8 cellular contexts compared by ENCODE assay signal in genomic region chr9:130041648-130042405, GRCh38. TPM values are rescaled to one million over a fixed set of nuclear protein-coding genes. Genes with fewer than 3 reads are reported as not detected.
DNase-seq lines count a peak whose midpoint lies in the region; ATAC-seq and TF ChIP-seq lines count a peak whose summit lies in the region.

No MANE protein-coding gene starts in this region.

- peak in 3 of 4 donors; percentile 2 to 4 (median 3) for ATAC-seq in right lobe of liver
- ATAC-seq in HG02870 (IDR thresholded peaks at IDR 0.05; ENCODE audit: unreplicated experiment) = no peak

- H3K9me3 Mint-ChIP-seq in Calu3 (ENCODE audit: low read depth, unreplicated experiment) = no peaks in the 10 kb centered on the region

- peaks cover 76% of the 10 kb centered on the region for H3K79me2 ChIP-seq in Karpas-422 (ENCODE audit: low read length)

- H3K27ac ChIP-seq in Karpas-422 (ENCODE audit: low read length) = peak overlapping the region; percentile 94
- H3K27ac ChIP-seq in caudate nucleus (ENCODE audit: low read depth, low read length) = peak overlapping the region; percentile 38
- peak overlapping the region; percentile 89 to 95 (median 93) for H3K27ac ChIP-seq in right lobe of liver
- peak overlapping the region; percentile 78 for H3K27ac ChIP-seq in temporal lobe (ENCODE audit: low read depth, low read length)

- H4K20me1 ChIP-seq in Karpas-422 (ENCODE audit: insufficient read depth, low read depth, low read length) = no peaks in the 10 kb centered on the region

- H3K4me3 ChIP-seq in Karpas-422 (ENCODE audit: low read length) (peak overlapping the region; percentile 81), right lobe of liver (peak overlapping the region; percentile 70 to 91 (median 83))

- H3K27me3 ChIP-seq in Karpas-422 (ENCODE audit: low read length) (no peaks in the 10 kb centered on the region), right lobe of liver (no peaks in the 10 kb centered on the region)

- no peaks in the 10 kb centered on the region for H3K27me3 Mint-ChIP-seq in Calu3 (ENCODE audit: unreplicated experiment)

- WGBS in right lobe of liver (ENCODE audit: insufficient coverage, low coverage, low lambda C conversion rate, missing lambda C conversion rate) = 1% methylated on average over 17 of the region's 31 CpGs

- peak overlapping the region; percentile 78 for H3K27ac Mint-ChIP-seq in Calu3 (ENCODE audit: unreplicated experiment)

- DNase-seq in Calu3 = no peak
- peak; percentile 54 for DNase-seq in Karpas-422
- peak in 18 of 61 donors; percentile 8 to 56 (median 38) for DNase-seq in caudate nucleus (lab: John Stamatoyannopoulos, UW)
- peak; percentile 46 to 63 (median 53) for DNase-seq in right lobe of liver
- no peak for DNase-seq in NCI-H146 treated with DMSO at 0.1 percent for 48 hours (lab: John Stamatoyannopoulos, UW; ENCODE audit: unreplicated experiment)
- no peak for DNase-seq in NCI-H2107 treated with DMSO at 0.1 percent for 48 hours (lab: John Stamatoyannopoulos, UW; ENCODE audit: unreplicated experiment)

- peak overlapping the region; percentile 90 for H3K4me3 Mint-ChIP-seq in Calu3 (ENCODE audit: low read depth, unreplicated experiment)

- H3K9ac ChIP-seq in Karpas-422 (ENCODE audit: low read length) = peak overlapping the region; percentile 99

- no peaks in the 10 kb centered on the region for H3K36me3 ChIP-seq in Karpas-422 (ENCODE audit: insufficient read depth, low read length)
- no peaks in the 10 kb centered on the region for H3K36me3 ChIP-seq in right lobe of liver

- no peak for TF ChIP-seq CTCF in Calu3 (IDR thresholded peaks at IDR 0.05; ENCODE audit: unreplicated experiment)
- no peak for TF ChIP-seq CTCF in right lobe of liver (IDR thresholded peaks at IDR 0.05)

- H3K4me1 Mint-ChIP-seq in Calu3 (ENCODE audit: low read depth, unreplicated experiment) = peaks cover 15% of the 10 kb centered on the region

- no peak for TF ChIP-seq POLR2A in right lobe of liver (IDR thresholded peaks at IDR 0.05)

- intact Hi-C loops in Calu3 (cut with micrococcal nuclease; ENCODE audit: unreplicated experiment) = loop anchor here (10.0 kb wide), 1 partner anchor 77 kb away; no protein-coding TSS in a partner anchor
- intact Hi-C loops in right lobe of liver (cut with DNase I) = no loop called here

- no TSS peak for BruUV-seq in Calu3 (replicated peaks; lab: Mats Ljungman, UMichigan)

- H3K4me1 ChIP-seq in Karpas-422 (ENCODE audit: low read length) (peaks cover 73% of the 10 kb centered on the region), right lobe of liver (peaks cover 0 to 15% (median 0%) of the 10 kb centered on the region in 4 donors)

- H3K4me2 ChIP-seq in Karpas-422 (ENCODE audit: low read depth, low read length, poor library complexity, severe bottlenecking) = peak overlapping the region; percentile 73

- H3K9me2 ChIP-seq in Karpas-422 (replicated peaks; ENCODE audit: insufficient read depth, low read length) = no peaks in the 10 kb centered on the region

- peaks cover 18% of the 10 kb centered on the region for H3K36me3 Mint-ChIP-seq in Calu3 (ENCODE audit: insufficient read depth, unreplicated experiment)

- no peak overlapping the region for H2AFZ ChIP-seq in Karpas-422 (ENCODE audit: low read length)

- CTCF ChIA-PET in Calu3 (lab: Charles Lee) = interaction anchor here (0.6 kb wide), 1 partner anchor 10 kb away, joined by 4 read pairs; no protein-coding TSS in a partner anchor

- no peaks in the 10 kb centered on the region for H3K9me3 ChIP-seq in Karpas-422 (ENCODE audit: low read length)
- H3K9me3 ChIP-seq in right lobe of liver = no peaks in the 10 kb centered on the region

RNA-seq across cellular contexts. Expression of gene FNBP1, which starts 1.2 kb away (rescaled TPM):
- total RNA-seq in Calu3 (2022) (9.6 and 9.9 TPM in 2 replicates), right lobe of liver (10 to 100 TPM; 11.7 to 27.1 (median 15.9) TPM), temporal lobe (42.0 TPM)
- total RNA-seq in Karpas-422 (2014; rRNA removed; shearing (Covaris generic); ENCODE audit: low replicate concordance) = 205 and 280 TPM in 2 replicates

RNA-seq across cellular contexts. Expression of gene GPR107, which starts 11.9 kb away (rescaled TPM):
- total RNA-seq in Calu3 (2022) (39.9 and 43.4 TPM in 2 replicates), right lobe of liver (10 to 100 TPM; 12.6 to 18.2 (median 14.5) TPM), temporal lobe (27.0 TPM)
- 9.6 and 11.6 TPM in 2 replicates for total RNA-seq in Karpas-422 (2014; rRNA removed; shearing (Covaris generic); ENCODE audit: low replicate concordance)

Comparison
In these comparisons a context has a peak if more than half of its experiments do, and no peak if none do; other contexts are left out.
1. DNase-seq: peak in Karpas-422 (single experiment) and right lobe of liver (3 of 3); none in Calu3 (single experiment), NCI-H146 treated with DMSO at 0.1 percent for 48 hours (single experiment) and NCI-H2107 treated with DMSO at 0.1 percent for 48 hours (single experiment).
2. H3K27ac ChIP-seq: peak in every context shown above with its lines; median percentile 94 in Karpas-422; 93 in right lobe of liver; 78 in temporal lobe; 38 in caudate nucleus.